ENCODE assay signal across 1 cellular context in genomic region chr12:116614194-116614885, GRCh38.
TF ChIP-seq lines count a peak whose summit lies in the region.

No MANE protein-coding gene starts in this region.

TF ChIP-seq in H1, 55 proteins besides CTCF, POLR2A, EP300 and RAD21:
- TF ChIP-seq CBX8 (IDR thresholded peaks at IDR 0.05; ENCODE audit: borderline replicate concordance, low read depth, low read length) (no peak), SP1 (IDR thresholded peaks at IDR 0.05; ENCODE audit: low read depth, low read length) (no peak), KDM1A (IDR thresholded peaks at IDR 0.05; ENCODE audit: borderline replicate concordance, low read length) (peak; percentile 80; the same call in 1 of the 2 replicates), TAF1 (IDR thresholded peaks at IDR 0.05; ENCODE audit: low read depth, low read length) (no peak)
TF ChIP-seq in H1: peak in this region for 1.
